10 cellular contexts compared by ENCODE assay signal in genomic region chr4:184854673-184855072, GRCh38. TPM values are rescaled to one million over a fixed set of nuclear protein-coding genes. Genes with fewer than 3 reads are reported as not detected.
DNase-seq lines count a peak whose midpoint lies in the region; ATAC-seq and TF ChIP-seq lines count a peak whose summit lies in the region.
"Had no signal": no experiment of that assay in that cellular context is flagged by ENCODE, and none has a peak within 500 bp of the region (broad histone marks: within the 10 kb centered on the region; RNA-seq: fewer than 3 reads in every experiment).

No MANE protein-coding gene starts in this region.

- H3K27ac ChIP-seq in OCI-LY3 (ENCODE audit: low read length), result peak overlapping the region; percentile 55
- peak overlapping the region; percentile 14 to 91 for H3K27ac ChIP-seq in left lung
- no peak overlapping the region for H3K27ac ChIP-seq in vagina
- no peak overlapping the region for H3K27ac ChIP-seq in dorsolateral prefrontal cortex

- H3K79me2 ChIP-seq in OCI-LY3 (ENCODE audit: low read length), result no peaks in the 10 kb centered on the region

- H3K4me1 ChIP-seq in OCI-LY3 (ENCODE audit: low read length), result peaks cover 52% of the 10 kb centered on the region
- peaks cover 0 to 85% of the 10 kb centered on the region in 2 donors for H3K4me1 ChIP-seq in left lung
- H3K4me1 ChIP-seq in vagina, result no peaks in the 10 kb centered on the region

- TF ChIP-seq POLR2A in vagina (IDR thresholded peaks at IDR 0.05), result no peak

- no peak for TF ChIP-seq CTCF in OCI-LY3 (IDR thresholded peaks at IDR 0.05; ENCODE audit: low read depth, low read length)
- TF ChIP-seq CTCF in left lung (IDR thresholded peaks at IDR 0.05), result no peak
- no peak for TF ChIP-seq CTCF in vagina (IDR thresholded peaks at IDR 0.05)
- TF ChIP-seq CTCF in dorsolateral prefrontal cortex (IDR thresholded peaks at IDR 0.05 in 54 of 56, conservative IDR thresholded peaks at IDR 0.05 in 2 of 56; ENCODE audit: low read depth in 1 of 56, partially characterized antibody in 56 of 56), result no peak

- H3K9me3 ChIP-seq in OCI-LY3 (ENCODE audit: insufficient read depth, low read length), result no peaks in the 10 kb centered on the region
- no peaks in the 10 kb centered on the region for H3K9me3 ChIP-seq in left lung
- H3K9me3 ChIP-seq in vagina, result no peaks in the 10 kb centered on the region

- peak overlapping the region; percentile 6; the same call in 1 of the 2 replicates for H3K9ac ChIP-seq in OCI-LY3 (ENCODE audit: low read length)

- H3K27me3 ChIP-seq in OCI-LY3 (ENCODE audit: low read depth, low read length) (no peaks in the 10 kb centered on the region), left lung (no peaks in the 10 kb centered on the region), vagina (no peaks in the 10 kb centered on the region), dorsolateral prefrontal cortex (peaks cover 0 to 7% (median 0%) of the 10 kb centered on the region in 45 donors)

- peak; percentile 40 for ATAC-seq in GM21529 (IDR thresholded peaks at IDR 0.05; ENCODE audit: unreplicated experiment)
- peak; percentile 19 for ATAC-seq in left lung
- no peak for ATAC-seq in HG02840 (IDR thresholded peaks at IDR 0.05; ENCODE audit: low FRiP score, unreplicated experiment)

- no peak overlapping the region for H2AFZ ChIP-seq in OCI-LY3 (ENCODE audit: low read depth, low read length)

- no peaks in the 10 kb centered on the region for H4K20me1 ChIP-seq in OCI-LY3 (ENCODE audit: insufficient read depth, low read length)

- H3K4me3 ChIP-seq in OCI-LY3 (ENCODE audit: low read length) (peak overlapping the region; percentile 27), left lung (peak overlapping the region in 1 of 2 donors; percentile 13), vagina (no peak overlapping the region), dorsolateral prefrontal cortex (no peak overlapping the region)
- H3K4me3 ChIP-seq: lung had no signal

- intact Hi-C loops in left lung (cut with DNase I) (no loop called here), vagina (cut with DNase I) (no loop called here), dorsolateral prefrontal cortex (cut with DNase I) (no loop called here)

- H3K36me3 ChIP-seq in OCI-LY3 (replicated peaks; ENCODE audit: low read depth, low read length) (no peaks in the 10 kb centered on the region), left lung (no peaks in the 10 kb centered on the region), vagina (no peaks in the 10 kb centered on the region)

- DNase-seq in GF-D8 (lab: John Stamatoyannopoulos, UW) (peak; percentile 97), left lung (peak in 1 of 2 donors; percentile 59), vagina (ENCODE audit: extremely low spot score in 2 of 2) (no peak), NCI-H2029 treated with DMSO at 0.1 percent for 48 hours (lab: John Stamatoyannopoulos, UW) (no peak), dorsolateral prefrontal cortex (no peak)
- DNase-seq: NCI-H1105 treated with DMSO at 0.1 percent for 48 hours had no signal

- H3K4me2 ChIP-seq in OCI-LY3 (ENCODE audit: low read length), result peak overlapping the region; percentile 74

RNA-seq across cellular contexts. Expression of gene ACSL1, which starts 28.9 kb away (rescaled TPM):
- total RNA-seq in left lung, result 100 to 1,000 TPM; 150 to 270 TPM
- total RNA-seq in vagina, result 106 TPM
- total RNA-seq in dorsolateral prefrontal cortex, result 100 to 1,000 TPM in 4 of 120 experiments, 10 to 100 TPM in 116; 24.4 to 144 (median 53.4) TPM

Comparison
In these comparisons a context has a peak if more than half of its experiments do, and no peak if none do; other contexts are left out.
1. H3K27ac ChIP-seq: peak in OCI-LY3 (single experiment) and left lung (2 of 2); none in vagina (single experiment) and dorsolateral prefrontal cortex (0 of 59).